Comparison of ENCODE assay signal across 10 cellular contexts in genomic region chr11:16001044-16001568, GRCh38.
DNase-seq lines count a peak whose midpoint lies in the region; TF ChIP-seq lines count a peak whose summit lies in the region.
"Had no signal": no experiment of that assay in that cellular context is flagged by ENCODE, and none has a peak within 500 bp of the region (broad histone marks: within the 10 kb centered on the region; RNA-seq: fewer than 3 reads in every experiment).

No MANE protein-coding gene starts in this region.

- H3K4me3 ChIP-seq in Caco-2 (ENCODE audit: low read depth, low read length) (no peak overlapping the region), mammary epithelial cell (replicated peaks in 1 of 3; ENCODE audit: insufficient read depth in 1 of 3, low read depth in 2 of 3, low read length in 3 of 3) (no peak overlapping the region), neutrophil (ENCODE audit: low read depth in 1 of 2, low read length in 1 of 2) (no peak overlapping the region)

- peak overlapping the region; percentile 55 for H3K27ac ChIP-seq in mammary epithelial cell (ENCODE audit: insufficient read depth, low read depth, low read length)
- peak overlapping the region; percentile 61 for H3K27ac ChIP-seq in neutrophil

- H3K4me2 ChIP-seq in mammary epithelial cell (ENCODE audit: insufficient read depth, low read depth, low read length) = peak overlapping the region; percentile 77

- TF ChIP-seq CTCF in Caco-2 (IDR thresholded peaks at IDR 0.05; ENCODE audit: insufficient read depth in 1 of 2, low read depth in 1 of 2, low read length in 1 of 2, severe bottlenecking in 1 of 2, unreplicated experiment in 1 of 2) = no peak
- no peak for TF ChIP-seq CTCF in mammary epithelial cell (conservative IDR thresholded peaks at IDR 0.05 in 1 of 2, IDR thresholded peaks at IDR 0.05 in 1 of 2; ENCODE audit: extremely low read depth in 1 of 2, insufficient read depth in 1 of 2, low read depth in 1 of 2, low read length in 2 of 2)
- TF ChIP-seq CTCF in neutrophil (IDR thresholded peaks at IDR 0.05) = no peak

- no peak overlapping the region for H3K9ac ChIP-seq in mammary epithelial cell (ENCODE audit: insufficient read depth, low read length)

- H3K27ac Mint-ChIP-seq in Caco-2 (ENCODE audit: unreplicated experiment) = peak overlapping the region; percentile 48
- no peak overlapping the region for H3K27ac Mint-ChIP-seq in activated naive CD4-positive, alpha-beta T cell treated with anti-CD3 and anti-CD28 coated beads for 36 hours
- no peak overlapping the region for H3K27ac Mint-ChIP-seq in activated T-helper 1 cell treated with anti-CD3 and anti-CD28 coated beads, Interleukin-12 subunit alpha, Interleukin-12 subunit beta, Interleukin-2, Interleukin-4 antibody, amounts not matched to agents 30 ng/mL and 10 ng/mL and 1 ng/mL, durations not matched to agents 14 hours and 24 hours and 36 hours
- H3K27ac Mint-ChIP-seq: activated CD8-positive, alpha-beta T cell treated with anti-CD3 and anti-CD28 coated beads for 36 hours; immature natural killer cell had no signal

- dilution Hi-C loops in mammary epithelial cell (cut with HindIII; ENCODE audit: low sequenced_read_pairs) = no loop called here

- no peaks in the 10 kb centered on the region for H3K36me3 ChIP-seq in Caco-2 (ENCODE audit: control insufficient read depth, insufficient read depth, low read length)
- no peaks in the 10 kb centered on the region for H3K36me3 ChIP-seq in mammary epithelial cell (ENCODE audit: insufficient read depth, low read length)
- no peaks in the 10 kb centered on the region for H3K36me3 ChIP-seq in neutrophil

- H4K20me1 ChIP-seq in mammary epithelial cell (ENCODE audit: insufficient read depth, low read length) = no peaks in the 10 kb centered on the region

- CTCF ChIA-PET in Caco-2 (lab: Charles Lee) = no interaction called here
- CTCF ChIA-PET in mammary epithelial cell (lab: Charles Lee; ENCODE audit: low non-redundant PET) = no interaction called here
- CTCF ChIA-PET in activated naive CD4-positive, alpha-beta T cell treated with anti-CD3 and anti-CD28 coated beads for 36 hours (lab: Charles Lee) = no interaction called here

- H3K4me1 Mint-ChIP-seq in Caco-2 (ENCODE audit: low read depth, unreplicated experiment) = peaks cover 22% of the 10 kb centered on the region
- no peaks in the 10 kb centered on the region for H3K4me1 Mint-ChIP-seq in activated naive CD4-positive, alpha-beta T cell treated with anti-CD3 and anti-CD28 coated beads for 36 hours (ENCODE audit: low read depth)
- H3K4me1 Mint-ChIP-seq in activated T-helper 1 cell treated with anti-CD3 and anti-CD28 coated beads, Interleukin-12 subunit alpha, Interleukin-12 subunit beta, Interleukin-2, Interleukin-4 antibody, amounts not matched to agents 30 ng/mL and 10 ng/mL and 1 ng/mL, durations not matched to agents 14 hours and 24 hours and 36 hours (ENCODE audit: low read depth) = no peaks in the 10 kb centered on the region

- no peaks in the 10 kb centered on the region for H3K9me3 Mint-ChIP-seq in Caco-2 (ENCODE audit: unreplicated experiment)
- H3K9me3 Mint-ChIP-seq in activated naive CD4-positive, alpha-beta T cell treated with anti-CD3 and anti-CD28 coated beads for 36 hours = peaks cover 5% of the 10 kb centered on the region
- no peaks in the 10 kb centered on the region for H3K9me3 Mint-ChIP-seq in activated T-helper 1 cell treated with anti-CD3 and anti-CD28 coated beads, Interleukin-12 subunit alpha, Interleukin-12 subunit beta, Interleukin-2, Interleukin-4 antibody, amounts not matched to agents 30 ng/mL and 10 ng/mL and 1 ng/mL, durations not matched to agents 14 hours and 24 hours and 36 hours
- H3K9me3 Mint-ChIP-seq: activated CD8-positive, alpha-beta T cell treated with anti-CD3 and anti-CD28 coated beads for 36 hours had no signal

- H2AFZ ChIP-seq in mammary epithelial cell (ENCODE audit: low read depth, low read length) = peak overlapping the region; percentile 58

- peak overlapping the region; percentile 48 for H3K4me3 Mint-ChIP-seq in Caco-2 (ENCODE audit: unreplicated experiment)
- no peak overlapping the region for H3K4me3 Mint-ChIP-seq in activated naive CD4-positive, alpha-beta T cell treated with anti-CD3 and anti-CD28 coated beads for 36 hours
- H3K4me3 Mint-ChIP-seq in activated T-helper 1 cell treated with anti-CD3 and anti-CD28 coated beads, Interleukin-12 subunit alpha, Interleukin-12 subunit beta, Interleukin-2, Interleukin-4 antibody, amounts not matched to agents 30 ng/mL and 10 ng/mL and 1 ng/mL, durations not matched to agents 14 hours and 24 hours and 36 hours = no peak overlapping the region
- H3K4me3 Mint-ChIP-seq: activated CD8-positive, alpha-beta T cell treated with anti-CD3 and anti-CD28 coated beads for 36 hours had no signal

- H3K4me1 ChIP-seq in Caco-2 = peaks cover 21% of the 10 kb centered on the region
- H3K4me1 ChIP-seq in mammary epithelial cell (ENCODE audit: insufficient read depth, low read length) = peaks cover 22% of the 10 kb centered on the region
- peaks cover 17 to 18% of the 10 kb centered on the region in 2 experiments for H3K4me1 ChIP-seq in neutrophil (ENCODE audit: control insufficient read depth in 1 of 2, insufficient read depth in 1 of 2, low read depth in 1 of 2, low read length in 1 of 2)

- no peaks in the 10 kb centered on the region for H3K27me3 Mint-ChIP-seq in Caco-2 (ENCODE audit: insufficient read depth, unreplicated experiment)
- no peaks in the 10 kb centered on the region for H3K27me3 Mint-ChIP-seq in activated naive CD4-positive, alpha-beta T cell treated with anti-CD3 and anti-CD28 coated beads for 36 hours (ENCODE audit: low read depth)
- no peaks in the 10 kb centered on the region for H3K27me3 Mint-ChIP-seq in activated T-helper 1 cell treated with anti-CD3 and anti-CD28 coated beads, Interleukin-12 subunit alpha, Interleukin-12 subunit beta, Interleukin-2, Interleukin-4 antibody, amounts not matched to agents 30 ng/mL and 10 ng/mL and 1 ng/mL, durations not matched to agents 14 hours and 24 hours and 36 hours (ENCODE audit: insufficient read depth)

- POLR2A ChIA-PET in Caco-2 (lab: Charles Lee) = no interaction called here

- intact Hi-C loops in Caco-2 (cut with micrococcal nuclease; ENCODE audit: unreplicated experiment) (loop anchor here (5.0 kb wide), 2 partner anchors 96 to 611 kb away; no protein-coding TSS in a partner anchor), mammary epithelial cell (cut with micrococcal nuclease) (no loop called here)
- intact Hi-C loops in activated naive CD4-positive, alpha-beta T cell treated with anti-CD3 and anti-CD28 coated beads for 36 hours (cut with micrococcal nuclease) = no loop called here
- intact Hi-C loops in activated T-helper 1 cell treated with anti-CD3 and anti-CD28 coated beads, Interleukin-12 subunit alpha, Interleukin-12 subunit beta, Interleukin-2, Interleukin-4 antibody, amounts not matched to agents 30 ng/mL and 10 ng/mL and 1 ng/mL, durations not matched to agents 14 hours and 24 hours and 36 hours (cut with micrococcal nuclease) = no loop called here

- BruUV-seq in Caco-2 (replicated peaks; lab: Mats Ljungman, UMichigan) (no TSS peak), mammary epithelial cell (replicated peaks; lab: Mats Ljungman, UMichigan) (no TSS peak)

- no peaks in the 10 kb centered on the region for H3K36me3 Mint-ChIP-seq in Caco-2 (ENCODE audit: insufficient read depth, unreplicated experiment)
- H3K36me3 Mint-ChIP-seq in activated naive CD4-positive, alpha-beta T cell treated with anti-CD3 and anti-CD28 coated beads for 36 hours (ENCODE audit: low read depth) = no peaks in the 10 kb centered on the region
- H3K36me3 Mint-ChIP-seq in activated T-helper 1 cell treated with anti-CD3 and anti-CD28 coated beads, Interleukin-12 subunit alpha, Interleukin-12 subunit beta, Interleukin-2, Interleukin-4 antibody, amounts not matched to agents 30 ng/mL and 10 ng/mL and 1 ng/mL, durations not matched to agents 14 hours and 24 hours and 36 hours (ENCODE audit: low read depth) = no peaks in the 10 kb centered on the region

- H3K27me3 ChIP-seq in Caco-2 (replicated peaks; ENCODE audit: control insufficient read depth, insufficient read depth, low read length) = no peaks in the 10 kb centered on the region
- no peaks in the 10 kb centered on the region for H3K27me3 ChIP-seq in mammary epithelial cell (ENCODE audit: insufficient read depth, low read length)
- H3K27me3 ChIP-seq in neutrophil = no peaks in the 10 kb centered on the region

- H3K9me3 ChIP-seq in Caco-2 (no peaks in the 10 kb centered on the region), mammary epithelial cell (replicated peaks; ENCODE audit: insufficient read depth, low read length) (no peaks in the 10 kb centered on the region), neutrophil (no peaks in the 10 kb centered on the region)

- in situ Hi-C loops in mammary epithelial cell (cut with MboI; ENCODE audit: low sequenced_read_pairs in 2 of 2) = no loop called here

- DNase-seq in Caco-2 (peak in 1 of 2 experiments; percentile 2), NCI-H146 (lab: John Stamatoyannopoulos, UW) (peak; percentile 40), mammary epithelial cell (no peak), CD1c-positive myeloid dendritic cell (ENCODE audit: extremely low spot score) (no peak), HT-29 (ENCODE audit: low spot score) (no peak)
- DNase-seq in activated naive CD4-positive, alpha-beta T cell treated with anti-CD3 and anti-CD28 coated beads for 36 hours = no peak
- DNase-seq in activated T-helper 1 cell treated with anti-CD3 and anti-CD28 coated beads, Interleukin-12 subunit alpha, Interleukin-12 subunit beta, Interleukin-2, Interleukin-4 antibody, amounts not matched to agents 30 ng/mL and 10 ng/mL and 1 ng/mL, durations not matched to agents 14 hours and 24 hours and 36 hours (ENCODE audit: low spot score) = no peak
- DNase-seq: activated CD8-positive, alpha-beta T cell treated with anti-CD3 and anti-CD28 coated beads for 36 hours; immature natural killer cell had no signal

- no peaks in the 10 kb centered on the region for H3K79me2 ChIP-seq in mammary epithelial cell (ENCODE audit: insufficient read depth, low read length)

- WGBS in mammary epithelial cell (ENCODE audit: low coverage, missing lambda C conversion rate) = 91% methylated on average over 4 of the region's 4 CpGs
